Comparison of ENCODE assay signal across 1 cellular context in the genomic region with DNA sequence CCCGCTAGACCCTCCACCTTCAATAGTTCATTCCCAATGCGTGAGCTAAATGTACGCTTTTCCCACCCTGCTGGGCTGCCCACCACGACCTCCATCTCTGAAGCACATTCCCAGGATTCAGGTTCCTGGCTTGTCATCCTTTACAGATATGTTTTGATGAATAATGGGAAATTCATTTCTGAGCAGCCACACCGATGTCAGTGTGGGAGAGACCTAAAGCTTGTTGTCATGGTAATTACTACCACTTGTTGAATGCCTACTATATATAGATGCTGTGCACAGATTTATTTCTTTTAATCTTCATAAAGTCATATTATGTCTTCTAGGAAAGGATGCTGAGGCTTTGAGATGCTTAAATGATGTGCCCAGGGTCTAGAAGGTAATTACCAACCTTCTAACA.
TF ChIP-seq lines count a peak whose summit lies in the region.

No MANE protein-coding gene starts in this region.

TF ChIP-seq in K562, 482 proteins besides CTCF, POLR2A, EP300 and RAD21 (continued from another document):
- TF ChIP-seq, protein P1, sequence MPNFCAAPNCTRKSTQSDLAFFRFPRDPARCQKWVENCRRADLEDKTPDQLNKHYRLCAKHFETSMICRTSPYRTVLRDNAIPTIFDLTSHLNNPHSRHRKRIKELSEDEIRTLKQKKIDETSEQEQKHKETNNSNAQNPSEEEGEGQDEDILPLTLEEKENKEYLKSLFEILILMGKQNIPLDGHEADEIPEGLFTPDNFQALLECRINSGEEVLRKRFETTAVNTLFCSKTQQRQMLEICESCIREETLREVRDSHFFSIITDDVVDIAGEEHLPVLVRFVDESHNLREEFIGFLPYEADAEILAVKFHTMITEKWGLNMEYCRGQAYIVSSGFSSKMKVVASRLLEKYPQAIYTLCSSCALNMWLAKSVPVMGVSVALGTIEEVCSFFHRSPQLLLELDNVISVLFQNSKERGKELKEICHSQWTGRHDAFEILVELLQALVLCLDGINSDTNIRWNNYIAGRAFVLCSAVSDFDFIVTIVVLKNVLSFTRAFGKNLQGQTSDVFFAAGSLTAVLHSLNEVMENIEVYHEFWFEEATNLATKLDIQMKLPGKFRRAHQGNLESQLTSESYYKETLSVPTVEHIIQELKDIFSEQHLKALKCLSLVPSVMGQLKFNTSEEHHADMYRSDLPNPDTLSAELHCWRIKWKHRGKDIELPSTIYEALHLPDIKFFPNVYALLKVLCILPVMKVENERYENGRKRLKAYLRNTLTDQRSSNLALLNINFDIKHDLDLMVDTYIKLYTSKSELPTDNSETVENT (CRISPR knock-in tag; IDR thresholded peaks at IDR 0.05), result no peak
- TF ChIP-seq, protein P2, sequence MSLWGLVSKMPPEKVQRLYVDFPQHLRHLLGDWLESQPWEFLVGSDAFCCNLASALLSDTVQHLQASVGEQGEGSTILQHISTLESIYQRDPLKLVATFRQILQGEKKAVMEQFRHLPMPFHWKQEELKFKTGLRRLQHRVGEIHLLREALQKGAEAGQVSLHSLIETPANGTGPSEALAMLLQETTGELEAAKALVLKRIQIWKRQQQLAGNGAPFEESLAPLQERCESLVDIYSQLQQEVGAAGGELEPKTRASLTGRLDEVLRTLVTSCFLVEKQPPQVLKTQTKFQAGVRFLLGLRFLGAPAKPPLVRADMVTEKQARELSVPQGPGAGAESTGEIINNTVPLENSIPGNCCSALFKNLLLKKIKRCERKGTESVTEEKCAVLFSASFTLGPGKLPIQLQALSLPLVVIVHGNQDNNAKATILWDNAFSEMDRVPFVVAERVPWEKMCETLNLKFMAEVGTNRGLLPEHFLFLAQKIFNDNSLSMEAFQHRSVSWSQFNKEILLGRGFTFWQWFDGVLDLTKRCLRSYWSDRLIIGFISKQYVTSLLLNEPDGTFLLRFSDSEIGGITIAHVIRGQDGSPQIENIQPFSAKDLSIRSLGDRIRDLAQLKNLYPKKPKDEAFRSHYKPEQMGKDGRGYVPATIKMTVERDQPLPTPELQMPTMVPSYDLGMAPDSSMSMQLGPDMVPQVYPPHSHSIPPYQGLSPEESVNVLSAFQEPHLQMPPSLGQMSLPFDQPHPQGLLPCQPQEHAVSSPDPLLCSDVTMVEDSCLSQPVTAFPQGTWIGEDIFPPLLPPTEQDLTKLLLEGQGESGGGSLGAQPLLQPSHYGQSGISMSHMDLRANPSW (CRISPR knock-in tag; IDR thresholded peaks at IDR 0.05), result no peak
- TF ChIP-seq, protein P3, sequence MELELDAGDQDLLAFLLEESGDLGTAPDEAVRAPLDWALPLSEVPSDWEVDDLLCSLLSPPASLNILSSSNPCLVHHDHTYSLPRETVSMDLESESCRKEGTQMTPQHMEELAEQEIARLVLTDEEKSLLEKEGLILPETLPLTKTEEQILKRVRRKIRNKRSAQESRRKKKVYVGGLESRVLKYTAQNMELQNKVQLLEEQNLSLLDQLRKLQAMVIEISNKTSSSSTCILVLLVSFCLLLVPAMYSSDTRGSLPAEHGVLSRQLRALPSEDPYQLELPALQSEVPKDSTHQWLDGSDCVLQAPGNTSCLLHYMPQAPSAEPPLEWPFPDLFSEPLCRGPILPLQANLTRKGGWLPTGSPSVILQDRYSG (tag; conservative IDR thresholded peaks at IDR 0.05; ENCODE audit: low read depth), result no peak
- TF ChIP-seq CEBPG (CRISPR knock-in tag; IDR thresholded peaks at IDR 0.05), result no peak
- no peak for TF ChIP-seq CEBPG (tag; conservative IDR thresholded peaks at IDR 0.05 in 1 of 2, IDR thresholded peaks at IDR 0.05 in 1 of 2)
- TF ChIP-seq MCM3 (IDR thresholded peaks at IDR 0.05), result no peak
- TF ChIP-seq ATF1 (CRISPR knock-in tag; IDR thresholded peaks at IDR 0.05), result no peak
- TF ChIP-seq ATF1 (tag; IDR thresholded peaks at IDR 0.05), result no peak
- no peak for TF ChIP-seq NBN (IDR thresholded peaks at IDR 0.05; ENCODE audit: low read depth)
- TF ChIP-seq POLR3A (IDR thresholded peaks at IDR 0.05; ENCODE audit: borderline replicate concordance, extremely low read depth, insufficient read depth, insufficient read length), result no peak
- peak; percentile 42; the same call in 1 of the 2 replicates for TF ChIP-seq CEBPB (tag; IDR thresholded peaks at IDR 0.05)
- TF ChIP-seq, protein P4, sequence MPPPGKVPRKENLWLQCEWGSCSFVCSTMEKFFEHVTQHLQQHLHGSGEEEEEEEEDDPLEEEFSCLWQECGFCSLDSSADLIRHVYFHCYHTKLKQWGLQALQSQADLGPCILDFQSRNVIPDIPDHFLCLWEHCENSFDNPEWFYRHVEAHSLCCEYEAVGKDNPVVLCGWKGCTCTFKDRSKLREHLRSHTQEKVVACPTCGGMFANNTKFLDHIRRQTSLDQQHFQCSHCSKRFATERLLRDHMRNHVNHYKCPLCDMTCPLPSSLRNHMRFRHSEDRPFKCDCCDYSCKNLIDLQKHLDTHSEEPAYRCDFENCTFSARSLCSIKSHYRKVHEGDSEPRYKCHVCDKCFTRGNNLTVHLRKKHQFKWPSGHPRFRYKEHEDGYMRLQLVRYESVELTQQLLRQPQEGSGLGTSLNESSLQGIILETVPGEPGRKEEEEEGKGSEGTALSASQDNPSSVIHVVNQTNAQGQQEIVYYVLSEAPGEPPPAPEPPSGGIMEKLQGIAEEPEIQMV (tag; conservative IDR thresholded peaks at IDR 0.05; ENCODE audit: low read depth), result no peak
- TF ChIP-seq DPF2 (IDR thresholded peaks at IDR 0.05), result no peak
- no peak for TF ChIP-seq ZKSCAN1 (IDR thresholded peaks at IDR 0.05; ENCODE audit: low read depth, low read length)
